ENCODE assay signal across 26 cellular contexts in genomic region chr10:32408690-32409089, GRCh38.
"Had no signal": no experiment of that assay in that cellular context is flagged by ENCODE, and none has a peak within 500 bp of the region (broad histone marks: within the 10 kb centered on the region; RNA-seq: fewer than 3 reads in every experiment).

No MANE protein-coding gene starts in this region.

- ATAC-seq: left lobe of liver; natural killer cell; stimulated activated effector memory CD8-positive, alpha-beta T cell treated with anti-CD3 and anti-CD28 coated beads, Interleukin-12 subunit alpha, Interleukin-12 subunit beta, amount 100 ng/mL, for 72 hours; upper lobe of right lung had no signal

- H3K4me3 ChIP-seq: lung, neural progenitor cell, psoas muscle, sigmoid colon, spleen, suprapubic skin, thoracic aorta, tibial artery, upper lobe of right lung had no signal

- H3K27me3 ChIP-seq: neural progenitor cell, neutrophil, sigmoid colon, spleen, suprapubic skin, tibial artery, upper lobe of right lung had no signal

- H3K9me3 ChIP-seq: neutrophil, psoas muscle, sigmoid colon, spleen, suprapubic skin, thoracic aorta, tibial artery, upper lobe of right lung had no signal

- H3K27ac ChIP-seq: neural progenitor cell, neutrophil, parathyroid adenoma, psoas muscle, sigmoid colon, spleen, suprapubic skin, thoracic aorta, tibial artery, upper lobe of right lung had no signal

- H3K4me1 ChIP-seq: neural progenitor cell, parathyroid adenoma, spleen, suprapubic skin, upper lobe of right lung had no signal

- H3K36me3 ChIP-seq: neural progenitor cell, neutrophil, sigmoid colon, spleen, suprapubic skin, thoracic aorta, tibial artery, upper lobe of right lung had no signal

- DNase-seq: hypothalamus; immature natural killer cell; islet precursor cell; mesendoderm; naive B cell; natural killer cell; nephron progenitor cell; occipital lobe; psoas muscle; right cardiac atrium; sigmoid colon; small intestine; spleen; stimulated activated CD4-positive, alpha-beta T cell treated with anti-CD3 and anti-CD28 coated beads, Interleukin-4, amount 100 ng/mL, for 24 hours; stimulated activated naive CD4-positive, alpha-beta T cell; tibial artery; trophoblast cell; upper lobe of right lung had no signal
